Comparison of ENCODE assay signal across 8 cellular contexts in the genomic region with DNA sequence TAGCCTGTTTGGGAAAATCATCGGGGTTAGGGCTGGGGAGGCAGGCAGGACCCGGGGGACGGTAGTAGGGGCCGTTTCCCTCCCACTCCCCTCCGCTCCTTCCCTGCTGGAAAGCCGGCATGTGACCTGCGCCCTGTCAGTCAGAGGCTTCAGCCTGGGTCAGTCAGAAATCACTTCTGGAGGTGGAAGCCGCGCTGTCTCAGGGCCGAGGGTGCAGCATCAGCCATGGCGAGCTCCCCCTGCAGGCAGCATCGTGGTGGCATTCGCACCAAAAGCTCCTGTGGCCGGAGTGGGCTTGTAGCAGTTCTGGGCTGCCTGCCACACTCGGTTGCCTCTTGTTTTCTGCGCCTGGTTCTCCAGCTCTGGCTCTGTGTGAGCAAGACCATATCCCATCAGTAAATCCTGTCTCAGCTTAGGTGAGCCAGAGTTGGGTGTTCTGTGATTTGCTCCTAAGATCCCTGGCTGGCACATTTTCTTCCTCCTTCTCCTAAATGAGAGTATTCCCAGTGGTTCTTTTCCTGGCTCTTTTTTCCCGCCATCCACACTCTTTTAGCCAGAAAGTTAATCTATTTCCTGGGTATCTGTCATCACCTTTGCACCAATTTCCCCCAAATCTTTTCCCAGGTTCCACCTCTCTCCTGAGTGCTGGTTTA. TPM values are rescaled to one million over a fixed set of nuclear protein-coding genes. Genes with fewer than 3 reads are reported as not detected.
DNase-seq lines count a peak whose midpoint lies in the region; ATAC-seq, FAIRE-seq and TF ChIP-seq lines count a peak whose summit lies in the region.

No MANE protein-coding gene starts in this region.

- DNase-seq in CD14-positive monocyte (ENCODE audit: low spot score) = peak; percentile 74
- peak; percentile 68 for DNase-seq in GM19240 (ENCODE audit: insufficient read length, low spot score)
- DNase-seq in RPMI8226 = peak; percentile 76
- peak; percentile 76 for DNase-seq in activated naive CD4-positive, alpha-beta T cell treated with anti-CD3 and anti-CD28 coated beads, Interleukin-2, amount 50 U/mL, for 16 hours
- peak; percentile 87 for DNase-seq in left ventricle myocardium superior
- peak; percentile 79 for DNase-seq in small intestine
- DNase-seq in NCI-H524 treated with DMSO at 0.1 percent for 48 hours (lab: John Stamatoyannopoulos, UW) = no peak

- no peak overlapping the region for H3K4me3 Mint-ChIP-seq in CD14-positive monocyte

- H3K27me3 ChIP-seq in small intestine (ENCODE audit: control insufficient read depth in 2 of 2, insufficient read depth in 2 of 2, low read length in 2 of 2) = no peaks in the 10 kb centered on the region

- H3K36me3 ChIP-seq in small intestine (ENCODE audit: control insufficient read depth in 2 of 2, insufficient read depth in 2 of 2, low read length in 2 of 2) = no peaks in the 10 kb centered on the region

- TF ChIP-seq CTCF in CD14-positive monocyte (IDR thresholded peaks at IDR 0.05) = peak; percentile 94

- no peak for FAIRE-seq in small intestine (lab: Jason Lieb, UNC)

- H3K27ac Mint-ChIP-seq in CD14-positive monocyte = peak overlapping the region in 3 of 7 donors; percentile 17 to 41 (median 21)

- H3K9me3 ChIP-seq in small intestine (ENCODE audit: control insufficient read depth, low read depth) = no peaks in the 10 kb centered on the region

- no peak overlapping the region for H3K27ac ChIP-seq in small intestine (ENCODE audit: low read depth in 1 of 2, low read length in 1 of 2)

- H3K4me1 Mint-ChIP-seq in CD14-positive monocyte = peaks cover 12% of the 10 kb centered on the region

- 9 to 25% (median 12%) methylated on average over 17 of the region's 17 CpGs for WGBS in small intestine, 3 donors

- intact Hi-C loops in CD14-positive monocyte (cut with micrococcal nuclease) (no loop called here), left ventricle myocardium superior (cut with micrococcal nuclease) (no loop called here)

- no peaks in the 10 kb centered on the region for H3K4me1 ChIP-seq in small intestine (ENCODE audit: control insufficient read depth in 2 of 2, insufficient read depth in 1 of 2, low read depth in 1 of 2, low read length in 1 of 2)

- peaks cover 0 to 2% (median 0%) of the 10 kb centered on the region in 7 donors for H3K9me3 Mint-ChIP-seq in CD14-positive monocyte

- H3K36me3 Mint-ChIP-seq in CD14-positive monocyte = no peaks in the 10 kb centered on the region

- H3K4me3 ChIP-seq in small intestine (ENCODE audit: low read depth in 1 of 2, low read length in 2 of 2) = no peak overlapping the region

- peak; percentile 93 for ATAC-seq in HG03280 (IDR thresholded peaks at IDR 0.05; ENCODE audit: unreplicated experiment)
- ATAC-seq in left ventricle myocardium superior = peak; percentile 93

- H3K27me3 Mint-ChIP-seq in CD14-positive monocyte (ENCODE audit: low read depth in 3 of 3) = peaks cover 0 to 5% (median 2%) of the 10 kb centered on the region in 3 donors

RNA-seq across cellular contexts. Expression of gene LY75, which starts 17.3 kb away (rescaled TPM):
- polyA plus RNA-seq in CD14-positive monocyte (10 to 100 TPM in 1 of 2 donors, 1 to 10 TPM in 1; 8.2 to 15.4 TPM), small intestine (10 to 100 TPM in 2 of 3 donors, 1 to 10 TPM in 1; 9.5 to 17.0 (median 16.1) TPM)
- total RNA-seq in left ventricle myocardium superior = 0.40 TPM
